13 cellular contexts compared by ENCODE assay signal in the genomic region with DNA sequence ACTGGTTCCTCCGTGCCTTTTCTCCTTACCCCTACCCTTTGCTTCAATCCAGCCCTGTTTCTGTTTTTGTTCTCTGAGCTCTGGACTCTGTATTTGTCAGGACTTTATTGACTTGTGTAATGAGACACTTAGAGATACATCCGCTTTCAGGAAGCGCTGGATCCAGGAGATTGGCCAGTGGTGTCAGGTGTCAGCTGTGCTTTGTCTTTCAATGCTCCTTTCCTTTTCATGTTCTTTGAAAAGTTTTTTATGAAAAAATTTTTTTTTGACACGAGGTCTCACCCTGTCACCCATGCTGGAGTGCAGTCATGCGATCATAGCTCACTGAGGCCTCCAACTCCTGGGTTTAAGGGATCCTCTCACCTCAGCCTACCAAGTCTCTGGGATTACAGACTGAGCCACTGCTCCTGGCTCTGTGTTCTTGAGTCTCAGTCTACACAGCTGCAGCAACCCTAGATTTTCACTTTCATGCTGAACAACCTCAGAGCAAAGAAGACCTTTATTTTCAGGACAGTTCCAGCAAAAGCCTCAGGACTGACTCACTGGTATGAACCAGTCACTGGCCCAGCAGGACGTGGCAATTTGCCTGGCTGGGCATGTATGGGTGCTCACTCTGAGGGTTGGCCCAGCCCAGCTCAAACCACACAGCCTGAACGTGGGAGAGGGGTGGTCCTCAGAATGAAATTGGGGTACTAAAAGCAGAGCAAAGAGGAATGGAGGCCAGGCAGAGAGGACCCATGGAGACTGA.
DNase-seq lines count a peak whose midpoint lies in the region; ATAC-seq and TF ChIP-seq lines count a peak whose summit lies in the region.
"Had no signal": no experiment of that assay in that cellular context is flagged by ENCODE, and none has a peak within 500 bp of the region (broad histone marks: within the 10 kb centered on the region; RNA-seq: fewer than 3 reads in every experiment).

No MANE protein-coding gene starts in this region.

- peak overlapping the region; percentile 14 for H3K27ac Mint-ChIP-seq in HFFc6
- H3K27ac Mint-ChIP-seq: stimulated activated naive CD8-positive, alpha-beta T cell treated with anti-CD3 and anti-CD28 coated beads, Interleukin-15, Interleukin-2, amounts not matched to agents 100 ng/mL and 50 ng/mL, for 24 hours had no signal

- peaks cover 11% of the 10 kb centered on the region for H3K9me3 Mint-ChIP-seq in HFFc6
- H3K9me3 Mint-ChIP-seq: H9 had no signal

- H3K36me3 Mint-ChIP-seq in HFFc6 (ENCODE audit: low read depth): peaks cover 4% of the 10 kb centered on the region; the same call in 1 of the 2 replicates

- DNase-seq in AG10803 (ENCODE audit: low read depth) (peak; percentile 70), HFFc6 (peak; percentile 80), amniotic stem cell (lab: John Stamatoyannopoulos, UW) (peak; percentile 14), hepatic stellate cell (ENCODE audit: low spot score) (peak; percentile 58), NCI-H1105 treated with DMSO at 0.1 percent for 48 hours (lab: John Stamatoyannopoulos, UW) (no peak)
- DNase-seq: CD8-positive, alpha-beta memory T cell; H9; midbrain had no signal

- H3K4me3 ChIP-seq in AG10803 (ENCODE audit: low read length): no peak overlapping the region

- TF ChIP-seq CTCF in AG10803 (conservative IDR thresholded peaks at IDR 0.05; ENCODE audit: low read length) (no peak), HFFc6 (IDR thresholded peaks at IDR 0.05) (no peak)

- H3K27me3 Mint-ChIP-seq in HFFc6 (ENCODE audit: insufficient read depth): peaks cover 20% of the 10 kb centered on the region

- ATAC-seq in HG03135 (IDR thresholded peaks at IDR 0.05; ENCODE audit: unreplicated experiment): no peak
- ATAC-seq in HG03045 (IDR thresholded peaks at IDR 0.05; ENCODE audit: unreplicated experiment): no peak
- ATAC-seq in GM18858 (IDR thresholded peaks at IDR 0.05; ENCODE audit: unreplicated experiment): no peak
- ATAC-seq: Panc1 had no signal

- no peak overlapping the region for H3K4me3 Mint-ChIP-seq in HFFc6
- H3K4me3 Mint-ChIP-seq: CD8-positive, alpha-beta memory T cell; H9; stimulated activated naive CD8-positive, alpha-beta T cell treated with anti-CD3 and anti-CD28 coated beads, Interleukin-15, Interleukin-2, amounts not matched to agents 100 ng/mL and 50 ng/mL, for 24 hours had no signal

- H3K4me1 Mint-ChIP-seq in HFFc6 (ENCODE audit: low read depth): peaks cover 29% of the 10 kb centered on the region
- H3K4me1 Mint-ChIP-seq: CD8-positive, alpha-beta memory T cell had no signal
